12 cellular contexts compared by ENCODE assay signal in genomic region chr11:61757213-61757862, GRCh38. TPM values are rescaled to one million over a fixed set of nuclear protein-coding genes. Genes with fewer than 3 reads are reported as not detected.
DNase-seq lines count a peak whose midpoint lies in the region; ATAC-seq and TF ChIP-seq lines count a peak whose summit lies in the region.
"Had no signal": no experiment of that assay in that cellular context is flagged by ENCODE, and none has a peak within 500 bp of the region (broad histone marks: within the 10 kb centered on the region; RNA-seq: fewer than 3 reads in every experiment).

No MANE protein-coding gene starts in this region.

- H3K4me1 Mint-ChIP-seq in WTC11 (peaks cover 26% of the 10 kb centered on the region), immature natural killer cell (peaks cover 7 to 19% of the 10 kb centered on the region in 2 donors)

- DNase-seq in WTC11 (ENCODE audit: low spot score) (no peak), immature natural killer cell (no peak), substantia nigra (lab: John Stamatoyannopoulos, UW) (peak in 20 of 49 donors; percentile 16 to 56 (median 30)), MG63 (no peak), NCI-H1092 (lab: John Stamatoyannopoulos, UW) (no peak)
- DNase-seq: activated CD4-positive, alpha-beta T cell treated with anti-CD3 and anti-CD28 coated beads, Interleukin-2, amount 10 ng/mL, durations not matched to agents 7 days and 5 days; esophagus squamous epithelium; NCI-H345 had no signal

- H3K27me3 Mint-ChIP-seq in WTC11 (ENCODE audit: low read depth) (peaks cover 20% of the 10 kb centered on the region), immature natural killer cell (ENCODE audit: low read depth in 3 of 3) (peaks cover 0 to 2% (median 2%) of the 10 kb centered on the region in 3 donors)

- no peak for TF ChIP-seq CTCF in WTC11 (IDR thresholded peaks at IDR 0.05)

- peak overlapping the region; percentile 97 for H3K27ac ChIP-seq in substantia nigra (ENCODE audit: low read depth, low read length, poor library complexity, severe bottlenecking)
- H3K27ac ChIP-seq: breast epithelium, esophagus squamous epithelium, thoracic aorta had no signal

- ATAC-seq in WTC11, result no peak

- H3K9me3 Mint-ChIP-seq in WTC11, result no peaks in the 10 kb centered on the region
- no peaks in the 10 kb centered on the region for H3K9me3 Mint-ChIP-seq in immature natural killer cell
- H3K9me3 Mint-ChIP-seq: activated CD4-positive, alpha-beta T cell treated with anti-CD3 and anti-CD28 coated beads, Interleukin-2, amount 10 ng/mL, durations not matched to agents 7 days and 5 days; activated T-helper 2 cell treated with anti-CD3 and anti-CD28 coated beads, Interferon-gamma antibody, Interleukin-2, Interleukin-4, amounts not matched to agents 10 μg/mL and 5 μg/mL and 100 μg/mL, durations not matched to agents 14 hours and 24 hours and 36 hours; T-helper 1 cell treated with Interleukin-12 subunit alpha and Interleukin-12 subunit beta and Interleukin-4 antibody, amounts not matched to agents 30 μg/mL and 1 μg/mL, for 36 hours had no signal

- H3K4me3 ChIP-seq in MG63, result no peak overlapping the region
- H3K4me3 ChIP-seq: breast epithelium, esophagus squamous epithelium, thoracic aorta had no signal

- POLR2A ChIA-PET in WTC11 (lab: Charles Lee), result no interaction called here

- H3K27ac Mint-ChIP-seq in WTC11 (no peak overlapping the region), immature natural killer cell (peak overlapping the region in 4 of 6 donors; percentile 26 to 58 (median 46))
- H3K27ac Mint-ChIP-seq: T-helper 1 cell treated with Interleukin-12 subunit alpha and Interleukin-12 subunit beta and Interleukin-4 antibody, amounts not matched to agents 30 μg/mL and 1 μg/mL, for 36 hours had no signal

- CTCF ChIA-PET in WTC11 (lab: Charles Lee), result interaction anchor here (1.7 to 4.6 kb wide), 3 partner anchors 10 to 31 kb away, joined by 4 to 33 read pairs (median 4); no protein-coding TSS in a partner anchor

- H3K4me3 Mint-ChIP-seq in WTC11 (no peak overlapping the region), immature natural killer cell (no peak overlapping the region)
- H3K4me3 Mint-ChIP-seq: activated CD4-positive, alpha-beta T cell treated with anti-CD3 and anti-CD28 coated beads, Interleukin-2, amount 10 ng/mL, durations not matched to agents 7 days and 5 days; T-helper 1 cell treated with Interleukin-12 subunit alpha and Interleukin-12 subunit beta and Interleukin-4 antibody, amounts not matched to agents 30 μg/mL and 1 μg/mL, for 36 hours had no signal

- H3K27me3 ChIP-seq in MG63, result no peaks in the 10 kb centered on the region
- H3K27me3 ChIP-seq: breast epithelium had no signal

- no peaks in the 10 kb centered on the region for H3K9me3 ChIP-seq in MG63
- H3K9me3 ChIP-seq: breast epithelium, esophagus squamous epithelium, thoracic aorta had no signal

- H3K36me3 Mint-ChIP-seq in WTC11 (no peaks in the 10 kb centered on the region), immature natural killer cell (no peaks in the 10 kb centered on the region)

- H3K36me3 ChIP-seq in MG63, result no peaks in the 10 kb centered on the region
- H3K36me3 ChIP-seq: breast epithelium, esophagus squamous epithelium, thoracic aorta had no signal

TF ChIP-seq in WTC11, 78 proteins besides CTCF, POLR2A, EP300 and RAD21:
- TF ChIP-seq PRRX2 (CRISPR knock-in tag; IDR thresholded peaks at IDR 0.05) (no peak), NFYB (CRISPR knock-in tag; conservative IDR thresholded peaks at IDR 0.05; ENCODE audit: low read depth) (no peak), GABPB1 (CRISPR knock-in tag; IDR thresholded peaks at IDR 0.05) (peak; percentile 51; the same call in 1 of the 2 replicates), CDX4 (CRISPR knock-in tag; IDR thresholded peaks at IDR 0.05; ENCODE audit: borderline replicate concordance) (no peak), HMGA2 (CRISPR knock-in tag; IDR thresholded peaks at IDR 0.05) (no peak), ZNF263 (CRISPR knock-in tag; IDR thresholded peaks at IDR 0.05; ENCODE audit: low read depth) (no peak), CREB1 (CRISPR knock-in tag; IDR thresholded peaks at IDR 0.05) (no peak)

RNA-seq across cellular contexts. Expression of gene MYRF, which starts 4.9 kb away (rescaled TPM):
- 4.9 to 5.9 TPM (median 5.2 TPM) in 3 replicates for total RNA-seq in WTC11 (2021)
- 1 to 10 TPM in 1 of 3 donors, under 1 TPM in 1, not detected in 1; 0.43 to 2.4 TPM for polyA plus RNA-seq in immature natural killer cell
- total RNA-seq in MG63 (2014; rRNA removed; shearing (Covaris generic); ENCODE audit: low replicate concordance), result 0.23 and 1.9 TPM in 2 replicates

RNA-seq across cellular contexts. Expression of gene TMEM258, which starts 35.1 kb away (rescaled TPM):
- 175 to 192 TPM (median 190 TPM) in 3 replicates for total RNA-seq in WTC11 (2021)
- polyA plus RNA-seq in immature natural killer cell, result 100 to 1,000 TPM; 160 to 274 (median 225) TPM
- total RNA-seq in MG63 (2014; rRNA removed; shearing (Covaris generic); ENCODE audit: low replicate concordance), result 61.8 and 88.7 TPM in 2 replicates

RNA-seq across cellular contexts. Expression of gene FEN1, which starts 35.4 kb away (rescaled TPM):
- 72.3 to 96.3 TPM (median 73.2 TPM) in 3 replicates for total RNA-seq in WTC11 (2021)
- 10 to 100 TPM; 20.3 to 31.3 (median 24.6) TPM for polyA plus RNA-seq in immature natural killer cell
- 80.9 and 85.7 TPM in 2 replicates for total RNA-seq in MG63 (2014; rRNA removed; shearing (Covaris generic); ENCODE audit: low replicate concordance)

RNA-seq across cellular contexts. Expression of gene FADS1, which starts 59.5 kb away (rescaled TPM):
- total RNA-seq in WTC11 (2021), result 105 to 108 TPM (median 105 TPM) in 3 replicates
- polyA plus RNA-seq in immature natural killer cell, result 10 to 100 TPM; 11.5 to 18.7 (median 17.7) TPM
- 25.4 and 28.3 TPM in 2 replicates for total RNA-seq in MG63 (2014; rRNA removed; shearing (Covaris generic); ENCODE audit: low replicate concordance)
